ENCODE assay signal across 24 cellular contexts in genomic region chr10:98956576-98957260, GRCh38.
DNase-seq lines count a peak whose midpoint lies in the region; ATAC-seq and TF ChIP-seq lines count a peak whose summit lies in the region.
"Had no signal": no experiment of that assay in that cellular context is flagged by ENCODE, and none has a peak within 500 bp of the region (broad histone marks: within the 10 kb centered on the region; RNA-seq: fewer than 3 reads in every experiment).

No MANE protein-coding gene starts in this region.

- H3F3A ChIP-seq in neural progenitor cell (ENCODE audit: low read depth), result no peaks in the 10 kb centered on the region

- intact Hi-C loops in transverse colon (cut with DNase I; ENCODE audit: low total_unique reads), result no loop called here

- H3K27me3 Mint-ChIP-seq in neural progenitor cell (ENCODE audit: insufficient read depth, low read depth), result peaks cover 2% of the 10 kb centered on the region
- H3K27me3 Mint-ChIP-seq: activated B cell treated with CpG ODN at 0.5 μM for 24 hours; activated naive CD8-positive, alpha-beta T cell treated with anti-CD3 and anti-CD28 coated beads, Interleukin-2, amount 50 U/mL, for 24 hours; stimulated activated memory B cell treated with anti-CD40 and anti-IgM and Interleukin-4, amounts not matched to agents 10 μg/mL and 1 μg/mL and 100 μg/mL, for 72 hours; T-helper 17 cell had no signal

- ATAC-seq in gastroesophageal sphincter (no peak), HG02981 (IDR thresholded peaks at IDR 0.05; ENCODE audit: unreplicated experiment) (no peak)
- ATAC-seq: activated naive CD8-positive, alpha-beta T cell treated with anti-CD3 and anti-CD28 coated beads, Interleukin-2, amount 50 U/mL, for 24 hours; naive thymus-derived CD8-positive, alpha-beta T cell; stimulated activated memory B cell treated with anti-CD40 and anti-IgM and Interleukin-4, amounts not matched to agents 10 μg/mL and 1 μg/mL and 100 μg/mL, for 72 hours; T-helper 17 cell had no signal

- no peaks in the 10 kb centered on the region for H3K9me3 Mint-ChIP-seq in neural progenitor cell
- H3K9me3 Mint-ChIP-seq: activated B cell treated with CpG ODN at 0.5 μM for 24 hours; activated naive CD8-positive, alpha-beta T cell treated with anti-CD3 and anti-CD28 coated beads, Interleukin-2, amount 50 U/mL, for 24 hours; stimulated activated memory B cell treated with anti-CD40 and anti-IgM and Interleukin-4, amounts not matched to agents 10 μg/mL and 1 μg/mL and 100 μg/mL, for 72 hours had no signal

- H3K4me3 Mint-ChIP-seq in neural progenitor cell, result no peak overlapping the region
- H3K4me3 Mint-ChIP-seq: activated B cell treated with CpG ODN at 0.5 μM for 24 hours; activated naive CD8-positive, alpha-beta T cell treated with anti-CD3 and anti-CD28 coated beads, Interleukin-2, amount 50 U/mL, for 24 hours; naive thymus-derived CD8-positive, alpha-beta T cell; stimulated activated memory B cell treated with anti-CD40 and anti-IgM and Interleukin-4, amounts not matched to agents 10 μg/mL and 1 μg/mL and 100 μg/mL, for 72 hours; T-helper 17 cell had no signal

- 48 to 53% methylated on average over 4 of the region's 4 CpGs for WGBS in gastroesophageal sphincter (ENCODE audit: low coverage in 1 of 2), 2 donors
- WGBS in transverse colon (ENCODE audit: low coverage in 1 of 2), 2 donors, result 55 to 59% methylated on average over 3 to 4 of the region's 4 CpGs

- TF ChIP-seq EP300 in gastroesophageal sphincter (IDR thresholded peaks at IDR 0.05) (no peak), transverse colon (IDR thresholded peaks at IDR 0.05; ENCODE audit: low read depth) (no peak)

- H2AFZ ChIP-seq in neural progenitor cell (replicated peaks), result no peak overlapping the region

- no peaks in the 10 kb centered on the region for H3K9me3 ChIP-seq in gastroesophageal sphincter
- no peaks in the 10 kb centered on the region for H3K9me3 ChIP-seq in transverse colon
- H3K9me3 ChIP-seq in neural progenitor cell (ENCODE audit: low read depth), result no peaks in the 10 kb centered on the region
- H3K9me3 ChIP-seq: BLaER1 treated with 17β-estradiol and CSF1 and Interleukin-3, amounts not matched to agents 10 nM and 100 nM; tibial artery had no signal

- H3K79me2 ChIP-seq in neural progenitor cell (ENCODE audit: low read depth), result no peaks in the 10 kb centered on the region

- peak overlapping the region; percentile 56 to 72 (median 68) for H3K27ac ChIP-seq in gastroesophageal sphincter
- H3K27ac ChIP-seq in transverse colon, result peak overlapping the region in 3 of 4 donors; percentile 21 to 51 (median 43)
- H3K27ac ChIP-seq in neural progenitor cell, result no peak overlapping the region
- H3K27ac ChIP-seq: BLaER1 treated with 17β-estradiol and CSF1 and Interleukin-3, amounts not matched to agents 10 nM and 100 nM; RWPE1 had no signal

- no peak for TF ChIP-seq POLR2A in gastroesophageal sphincter (IDR thresholded peaks at IDR 0.05)
- no peak for TF ChIP-seq POLR2A in transverse colon (IDR thresholded peaks at IDR 0.05)

- peaks cover 11% of the 10 kb centered on the region for H3K4me1 Mint-ChIP-seq in neural progenitor cell
- H3K4me1 Mint-ChIP-seq: activated B cell treated with CpG ODN at 0.5 μM for 24 hours; activated naive CD8-positive, alpha-beta T cell treated with anti-CD3 and anti-CD28 coated beads, Interleukin-2, amount 50 U/mL, for 24 hours; naive thymus-derived CD8-positive, alpha-beta T cell; stimulated activated memory B cell treated with anti-CD40 and anti-IgM and Interleukin-4, amounts not matched to agents 10 μg/mL and 1 μg/mL and 100 μg/mL, for 72 hours; T-helper 17 cell had no signal

- TF ChIP-seq CTCF in gastroesophageal sphincter (IDR thresholded peaks at IDR 0.05), result no peak
- TF ChIP-seq CTCF in transverse colon (IDR thresholded peaks at IDR 0.05), result no peak
- TF ChIP-seq CTCF in neural progenitor cell (IDR thresholded peaks at IDR 0.05), result no peak

- H3K27ac Mint-ChIP-seq in neural progenitor cell, result no peak overlapping the region
- H3K27ac Mint-ChIP-seq: activated B cell treated with CpG ODN at 0.5 μM for 24 hours; activated naive CD8-positive, alpha-beta T cell treated with anti-CD3 and anti-CD28 coated beads, Interleukin-2, amount 50 U/mL, for 24 hours; naive thymus-derived CD8-positive, alpha-beta T cell; stimulated activated memory B cell treated with anti-CD40 and anti-IgM and Interleukin-4, amounts not matched to agents 10 μg/mL and 1 μg/mL and 100 μg/mL, for 72 hours; T-helper 17 cell had no signal

- DNase-seq in HS-5 (ENCODE audit: low read depth) (peak; percentile 39), astrocyte of the hippocampus (ENCODE audit: low read depth, low spot score) (peak; percentile 76), transverse colon (no peak), HPDE6-E6E7 (ENCODE audit: extremely low spot score) (no peak), neural progenitor cell (ENCODE audit: low spot score) (no peak), NCI-H2107 (lab: John Stamatoyannopoulos, UW) (no peak)
- DNase-seq: activated B cell treated with CpG ODN at 0.5 μM for 24 hours; activated CD8-positive, alpha-beta memory T cell treated with anti-CD3 and anti-CD28 coated beads for 24 hours; activated naive CD8-positive, alpha-beta T cell treated with anti-CD3 and anti-CD28 coated beads, Interleukin-2, amount 50 U/mL, for 24 hours; cerebellar nuclear complex; H7; naive thymus-derived CD8-positive, alpha-beta T cell; NCI-H1436; NCI-H2227 treated with DMSO at 0.1 percent for 48 hours; NK-92 treated with Interleukin-12 subunit alpha and Interleukin-12 subunit beta, amount 100 ng/mL, for 24 hours; stimulated activated CD4-positive, alpha-beta T cell treated with anti-CD3 and anti-CD28 coated beads, Interleukin-12 subunit alpha, Interleukin-12 subunit beta, amount 100 ng/mL, for 4 hours; T-helper 17 cell; tibial artery had no signal

- H3K4me2 ChIP-seq in neural progenitor cell, result no peak overlapping the region
- H3K4me2 ChIP-seq: BLaER1 treated with 17β-estradiol and CSF1 and Interleukin-3, amounts not matched to agents 10 nM and 100 nM had no signal

- H3K9ac ChIP-seq in neural progenitor cell, result no peak overlapping the region
- H3K9ac ChIP-seq: BLaER1 treated with 17β-estradiol and CSF1 and Interleukin-3, amounts not matched to agents 10 nM and 100 nM had no signal

- in situ Hi-C loops in transverse colon (cut with MboI; ENCODE audit: low pct_ligation_motif_present in 1 of 4, low pct_unique_long_range_greater_than_20kb in 1 of 4, low sequenced_read_pairs in 3 of 4), result no loop called here

- no peaks in the 10 kb centered on the region for H3K27me3 ChIP-seq in gastroesophageal sphincter
- no peaks in the 10 kb centered on the region for H3K27me3 ChIP-seq in transverse colon
- no peaks in the 10 kb centered on the region for H3K27me3 ChIP-seq in neural progenitor cell
- H3K27me3 ChIP-seq: BLaER1 treated with 17β-estradiol and CSF1 and Interleukin-3, amounts not matched to agents 10 nM and 100 nM; tibial artery had no signal

- no peaks in the 10 kb centered on the region for H3K36me3 Mint-ChIP-seq in neural progenitor cell
- H3K36me3 Mint-ChIP-seq: naive thymus-derived CD8-positive, alpha-beta T cell; stimulated activated memory B cell treated with anti-CD40 and anti-IgM and Interleukin-4, amounts not matched to agents 10 μg/mL and 1 μg/mL and 100 μg/mL, for 72 hours had no signal

- peaks cover 0 to 46% (median 12%) of the 10 kb centered on the region in 3 donors for H3K4me1 ChIP-seq in gastroesophageal sphincter
- peaks cover 0 to 8% (median 2%) of the 10 kb centered on the region in 4 donors for H3K4me1 ChIP-seq in transverse colon
- H3K4me1 ChIP-seq in neural progenitor cell, result no peaks in the 10 kb centered on the region
- H3K4me1 ChIP-seq: BLaER1 treated with 17β-estradiol and CSF1 and Interleukin-3, amounts not matched to agents 10 nM and 100 nM had no signal

- H3K4me3 ChIP-seq in gastroesophageal sphincter (no peak overlapping the region), transverse colon (no peak overlapping the region), neural progenitor cell (no peak overlapping the region)
- H3K4me3 ChIP-seq: BLaER1 treated with 17β-estradiol and CSF1 and Interleukin-3, amounts not matched to agents 10 nM and 100 nM; lung; tibial artery had no signal

- no peaks in the 10 kb centered on the region for H4K20me1 ChIP-seq in neural progenitor cell (ENCODE audit: low read depth)
- H4K20me1 ChIP-seq: BLaER1 treated with 17β-estradiol and CSF1 and Interleukin-3, amounts not matched to agents 10 nM and 100 nM had no signal

- H3K36me3 ChIP-seq in gastroesophageal sphincter (no peaks in the 10 kb centered on the region), transverse colon (no peaks in the 10 kb centered on the region), neural progenitor cell (no peaks in the 10 kb centered on the region)
- H3K36me3 ChIP-seq: BLaER1 treated with 17β-estradiol and CSF1 and Interleukin-3, amounts not matched to agents 10 nM and 100 nM; tibial artery had no signal

Comparison
In these comparisons a context has a peak if more than half of its experiments do, and no peak if none do; other contexts are left out.
1. DNase-seq: peak in HS-5 (single experiment) and astrocyte of the hippocampus (single experiment); none in transverse colon (single experiment), HPDE6-E6E7 (single experiment), neural progenitor cell (single experiment) and NCI-H2107 (single experiment).